In the genomic region with DNA sequence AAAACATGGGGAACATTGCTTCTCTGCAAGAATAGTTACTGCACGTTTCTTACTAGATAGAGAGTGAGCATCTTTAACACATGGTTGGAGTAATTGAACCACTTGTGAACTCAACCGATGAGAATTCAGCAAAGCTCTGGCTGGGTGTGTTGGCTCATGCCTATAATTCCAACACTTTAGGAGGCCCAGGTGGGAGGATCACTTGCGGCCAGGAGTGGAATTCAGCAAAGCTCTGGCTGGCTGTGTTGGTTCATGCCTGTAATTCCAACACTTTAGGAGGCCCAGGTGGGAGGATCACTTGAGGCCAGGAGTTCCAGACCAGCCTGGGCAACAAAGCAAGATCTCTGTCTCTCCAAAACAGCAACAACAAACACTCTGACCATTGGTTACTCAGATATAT, we compare ENCODE assay signal across 10 cellular contexts.
"Had no signal": no experiment of that assay in that cellular context is flagged by ENCODE, and none has a peak within 500 bp of the region (broad histone marks: within the 10 kb centered on the region; RNA-seq: fewer than 3 reads in every experiment).

No MANE protein-coding gene starts in this region.

- H3K9ac ChIP-seq: GM23248, KMS-11 had no signal

- H2AFZ ChIP-seq: GM23248 had no signal

- H3K4me3 ChIP-seq: GM23248 had no signal

- DNase-seq: GM23248, GOT3, H9, HCEC 1CT, IMR-90, Karpas-422, KBM-7 had no signal

- FAIRE-seq: H54, HTR-8/SVneo had no signal

- H3K27ac ChIP-seq: GM23248, KMS-11 had no signal

- H3K4me2 ChIP-seq: KMS-11 had no signal
